ENCODE assay signal across 1 cellular context in the genomic region with DNA sequence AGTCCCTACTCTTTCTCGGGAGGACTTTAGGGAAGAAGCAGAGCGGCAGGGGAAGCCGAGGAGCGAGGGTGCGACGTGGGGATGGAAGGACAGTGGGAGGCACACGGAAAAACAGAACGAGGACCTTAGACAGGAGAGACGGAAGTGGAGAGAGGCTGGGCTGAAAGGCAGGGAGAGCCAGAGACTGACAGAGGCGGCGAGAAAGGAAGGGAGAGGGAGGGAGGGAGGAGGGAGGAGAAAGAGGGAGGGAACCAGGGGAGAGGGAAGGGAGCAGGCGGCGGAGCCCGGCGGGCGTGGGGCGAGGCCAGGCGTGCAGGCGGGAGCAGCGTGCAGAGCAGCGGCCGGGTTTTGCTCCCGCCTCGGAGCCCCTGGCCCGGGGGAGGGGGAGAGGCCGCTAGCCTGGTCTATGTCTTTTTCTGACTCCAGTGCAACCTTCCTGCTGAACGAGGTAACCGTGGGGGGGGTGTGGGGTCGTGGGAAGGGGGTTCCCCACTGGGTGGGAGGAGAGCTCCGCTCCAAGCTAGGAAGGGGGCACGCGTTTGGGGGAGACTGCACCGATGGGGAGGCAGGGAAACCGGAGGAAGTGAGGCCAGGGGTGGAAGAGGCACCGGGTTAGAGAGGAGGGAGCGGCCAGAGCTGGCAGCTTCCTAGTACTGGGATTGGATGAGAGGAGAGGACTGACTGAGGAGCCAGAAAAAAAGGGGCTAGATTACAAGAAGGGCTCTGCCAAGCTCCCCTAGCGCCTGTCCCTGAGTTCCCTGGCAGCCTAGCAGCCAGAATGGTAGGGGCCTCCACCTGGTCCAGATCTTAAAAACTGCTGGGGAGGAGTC.
TF ChIP-seq lines count a peak whose summit lies in the region.

No MANE protein-coding gene starts in this region.

TF ChIP-seq in HepG2, 621 proteins besides CTCF, POLR2A, EP300 and RAD21 (continued from another document):
- peak; percentile 3 for TF ChIP-seq HNRNPLL (IDR thresholded peaks at IDR 0.05; ENCODE audit: low read depth, low read length, poor library complexity, severe bottlenecking)
- TF ChIP-seq, protein P1, sequence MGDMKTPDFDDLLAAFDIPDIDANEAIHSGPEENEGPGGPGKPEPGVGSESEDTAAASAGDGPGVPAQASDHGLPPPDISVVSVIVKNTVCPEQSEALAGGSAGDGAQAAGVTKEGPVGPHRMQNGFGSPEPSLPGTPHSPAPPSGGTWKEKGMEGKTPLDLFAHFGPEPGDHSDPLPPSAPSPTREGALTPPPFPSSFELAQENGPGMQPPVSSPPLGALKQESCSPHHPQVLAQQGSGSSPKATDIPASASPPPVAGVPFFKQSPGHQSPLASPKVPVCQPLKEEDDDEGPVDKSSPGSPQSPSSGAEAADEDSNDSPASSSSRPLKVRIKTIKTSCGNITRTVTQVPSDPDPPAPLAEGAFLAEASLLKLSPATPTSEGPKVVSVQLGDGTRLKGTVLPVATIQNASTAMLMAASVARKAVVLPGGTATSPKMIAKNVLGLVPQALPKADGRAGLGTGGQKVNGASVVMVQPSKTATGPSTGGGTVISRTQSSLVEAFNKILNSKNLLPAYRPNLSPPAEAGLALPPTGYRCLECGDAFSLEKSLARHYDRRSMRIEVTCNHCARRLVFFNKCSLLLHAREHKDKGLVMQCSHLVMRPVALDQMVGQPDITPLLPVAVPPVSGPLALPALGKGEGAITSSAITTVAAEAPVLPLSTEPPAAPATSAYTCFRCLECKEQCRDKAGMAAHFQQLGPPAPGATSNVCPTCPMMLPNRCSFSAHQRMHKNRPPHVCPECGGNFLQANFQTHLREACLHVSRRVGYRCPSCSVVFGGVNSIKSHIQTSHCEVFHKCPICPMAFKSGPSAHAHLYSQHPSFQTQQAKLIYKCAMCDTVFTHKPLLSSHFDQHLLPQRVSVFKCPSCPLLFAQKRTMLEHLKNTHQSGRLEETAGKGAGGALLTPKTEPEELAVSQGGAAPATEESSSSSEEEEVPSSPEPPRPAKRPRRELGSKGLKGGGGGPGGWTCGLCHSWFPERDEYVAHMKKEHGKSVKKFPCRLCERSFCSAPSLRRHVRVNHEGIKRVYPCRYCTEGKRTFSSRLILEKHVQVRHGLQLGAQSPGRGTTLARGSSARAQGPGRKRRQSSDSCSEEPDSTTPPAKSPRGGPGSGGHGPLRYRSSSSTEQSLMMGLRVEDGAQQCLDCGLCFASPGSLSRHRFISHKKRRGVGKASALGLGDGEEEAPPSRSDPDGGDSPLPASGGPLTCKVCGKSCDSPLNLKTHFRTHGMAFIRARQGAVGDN (CRISPR knock-in tag; IDR thresholded peaks at IDR 0.05), result peak; percentile 34; the same call in 1 of the 2 replicates
- 0 out of 2 replicates have a peak, but pooled peaks have one; percentile 47 for TF ChIP-seq ZNF772 (CRISPR knock-in tag; IDR thresholded peaks at IDR 0.05)
- no peak for TF ChIP-seq TGIF2 (CRISPR knock-in tag; IDR thresholded peaks at IDR 0.05)
- TF ChIP-seq, protein P2, sequence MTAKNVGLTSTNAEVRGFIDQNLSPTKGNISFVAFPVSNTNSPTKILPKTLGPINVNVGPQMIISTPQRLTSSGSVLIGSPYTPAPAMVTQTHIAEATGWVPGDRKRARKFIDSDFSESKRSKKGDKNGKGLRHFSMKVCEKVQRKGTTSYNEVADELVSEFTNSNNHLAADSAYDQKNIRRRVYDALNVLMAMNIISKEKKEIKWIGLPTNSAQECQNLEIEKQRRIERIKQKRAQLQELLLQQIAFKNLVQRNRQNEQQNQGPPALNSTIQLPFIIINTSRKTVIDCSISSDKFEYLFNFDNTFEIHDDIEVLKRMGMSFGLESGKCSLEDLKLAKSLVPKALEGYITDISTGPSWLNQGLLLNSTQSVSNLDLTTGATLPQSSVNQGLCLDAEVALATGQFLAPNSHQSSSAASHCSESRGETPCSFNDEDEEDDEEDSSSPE (CRISPR knock-in tag; IDR thresholded peaks at IDR 0.05), result peak; percentile 11; the same call in 1 of the 2 replicates
- TF ChIP-seq ZNF441 (CRISPR knock-in tag; IDR thresholded peaks at IDR 0.05; ENCODE audit: borderline replicate concordance), result no peak
- TF ChIP-seq ZNF775 (CRISPR knock-in tag; IDR thresholded peaks at IDR 0.05; ENCODE audit: borderline replicate concordance), result no peak
- TF ChIP-seq SAP130 (CRISPR knock-in tag; IDR thresholded peaks at IDR 0.05; ENCODE audit: low read depth), result no peak; the same call in 1 of the 2 replicates
- no peak for TF ChIP-seq SUZ12 (IDR thresholded peaks at IDR 0.05; ENCODE audit: low read depth, low read length)
